ENCODE assay signal across 36 cellular contexts in genomic region chr10:80032503-80032902, GRCh38.
"Had no signal": no experiment of that assay in that cellular context is flagged by ENCODE, and none has a peak within 500 bp of the region (broad histone marks: within the 10 kb centered on the region; RNA-seq: fewer than 3 reads in every experiment).

No MANE protein-coding gene starts in this region.

- H3K36me3 ChIP-seq: MG63 had no signal

- H3K27me3 ChIP-seq: MG63 had no signal

- H3K9me3 ChIP-seq: MG63 had no signal

- DNase-seq: Karpas-422, Kasumi-1, MG63, MM.1S, MV-4-11, NCI-H1048, NCI-H1092, NCI-H1092 treated with DMSO at 0.1 percent for 48 hours, NCI-H1105, NCI-H1105 treated with DMSO at 0.1 percent for 48 hours, NCI-H1417, NCI-H1417 treated with DMSO at 0.1 percent for 48 hours, NCI-H1436, NCI-H1436 treated with DMSO at 0.1 percent for 48 hours, NCI-H146, NCI-H1694, NCI-H1694 treated with DMSO at 0.1 percent for 48 hours, NCI-H187, NCI-H187 treated with DMSO at 0.1 percent for 48 hours, NCI-H1930, NCI-H2029, NCI-H2029 treated with DMSO at 0.1 percent for 48 hours, NCI-H2081, NCI-H2081 treated with DMSO at 0.1 percent for 48 hours, NCI-H2107, NCI-H2171, NCI-H2171 treated with DMSO at 0.1 percent for 48 hours, NCI-H2227 treated with DMSO at 0.1 percent for 48 hours, NCI-H226, NCI-H345, NCI-H446, NCI-H446 treated with DMSO at 0.1 percent for 48 hours, NCI-H510A, NCI-H510A treated with DMSO at 0.1 percent for 48 hours, NCI-H524, NCI-H524 treated with DMSO at 0.1 percent for 48 hours had no signal

- H3K4me3 ChIP-seq: MG63 had no signal
